In the genomic region with DNA sequence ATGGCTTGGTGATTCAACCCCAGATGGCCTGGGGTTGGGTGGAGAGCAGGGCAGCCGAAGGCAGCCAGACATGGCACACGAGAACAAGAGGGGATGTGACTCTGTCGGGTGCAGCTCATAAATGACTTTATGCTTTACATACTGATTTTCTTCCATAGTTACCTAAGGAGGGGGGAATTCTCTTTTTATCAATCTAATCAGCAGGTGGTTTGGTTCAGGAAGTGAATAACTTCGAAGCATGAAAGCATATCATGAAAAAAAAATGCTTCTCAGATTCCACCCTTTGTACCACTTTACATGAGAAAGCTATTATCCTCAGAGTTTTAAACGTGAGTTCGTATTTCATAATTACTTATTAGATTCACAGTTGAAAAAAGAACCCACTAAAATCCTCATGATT, we compare ENCODE assay signal across 22 cellular contexts.
A peak's percentile ranks its signal among the peaks of the same experiment; 100 is the strongest.
DNase-seq lines count a peak whose midpoint lies in the region; ATAC-seq and TF ChIP-seq lines count a peak whose summit lies in the region.
"Had no signal": no experiment of that assay in that cellular context is flagged by ENCODE, and none has a peak within 500 bp of the region (broad histone marks: within the 10 kb centered on the region; RNA-seq: fewer than 3 reads in every experiment).

No MANE protein-coding gene starts in this region.

- no peaks in the 10 kb centered on the region for H3K36me3 Mint-ChIP-seq in neural crest cell (ENCODE audit: low read depth)
- H3K36me3 Mint-ChIP-seq: CD8-positive, alpha-beta T cell; IgD-negative memory B cell had no signal

- H3K9me3 Mint-ChIP-seq in neural crest cell = peaks cover 5% of the 10 kb centered on the region
- H3K9me3 Mint-ChIP-seq: HFFc6 had no signal

- no peaks in the 10 kb centered on the region for H3K36me3 ChIP-seq in body of pancreas (replicated peaks in 1 of 2; ENCODE audit: insufficient read depth in 1 of 2, low read depth in 2 of 2)
- no peaks in the 10 kb centered on the region for H3K36me3 ChIP-seq in transverse colon
- H3K36me3 ChIP-seq: BLaER1 treated with 17β-estradiol and CSF1 and Interleukin-3, amounts not matched to agents 10 nM and 100 nM had no signal

- WGBS in body of pancreas, 2 donors = 55 to 65% methylated on average over 6 of the region's 6 CpGs
- 79 to 83% methylated on average over 4 to 6 of the region's 6 CpGs for WGBS in transverse colon (ENCODE audit: low coverage in 1 of 2), 2 donors

- TF ChIP-seq POLR2A in body of pancreas (IDR thresholded peaks at IDR 0.05) = no peak
- no peak for TF ChIP-seq POLR2A in transverse colon (IDR thresholded peaks at IDR 0.05)

- H3K9me3 ChIP-seq in body of pancreas = no peaks in the 10 kb centered on the region
- H3K9me3 ChIP-seq in transverse colon = peaks cover 0 to 3% of the 10 kb centered on the region in 2 donors

- no peaks in the 10 kb centered on the region for H3K27me3 ChIP-seq in body of pancreas
- H3K27me3 ChIP-seq in transverse colon = no peaks in the 10 kb centered on the region
- H3K27me3 ChIP-seq: BLaER1 treated with 17β-estradiol and CSF1 and Interleukin-3, amounts not matched to agents 10 nM and 100 nM had no signal

- intact Hi-C loops in body of pancreas (cut with DNase I) (no loop called here), transverse colon (cut with DNase I; ENCODE audit: low total_unique reads) (no loop called here)

- TF ChIP-seq CTCF in neural crest cell (conservative IDR thresholded peaks at IDR 0.05) (no peak), body of pancreas (IDR thresholded peaks at IDR 0.05) (no peak), transverse colon (IDR thresholded peaks at IDR 0.05) (no peak)

- H3K4me3 Mint-ChIP-seq in neural crest cell = no peak overlapping the region
- H3K4me3 Mint-ChIP-seq: B cell; CD8-positive, alpha-beta T cell; HFFc6; IgD-negative memory B cell had no signal

- H3K27ac ChIP-seq in body of pancreas (no peak overlapping the region), transverse colon (no peak overlapping the region)
- H3K27ac ChIP-seq: BLaER1 treated with 17β-estradiol and CSF1 and Interleukin-3, amounts not matched to agents 10 nM and 100 nM; HL-60 had no signal

- peaks cover 6% of the 10 kb centered on the region for H3K4me1 Mint-ChIP-seq in neural crest cell
- H3K4me1 Mint-ChIP-seq: B cell, IgD-negative memory B cell had no signal

- no peak for ATAC-seq in body of pancreas
- ATAC-seq: CD8-positive, alpha-beta T cell; HCT116; HepG2 had no signal

- H3K27ac Mint-ChIP-seq in neural crest cell (ENCODE audit: unreplicated experiment) = peak overlapping the region; percentile 50
- H3K27ac Mint-ChIP-seq: B cell; CD8-positive, alpha-beta T cell; HFFc6; IgD-negative memory B cell had no signal

- TF ChIP-seq EP300 in Ishikawa (IDR thresholded peaks at IDR 0.05; ENCODE audit: borderline replicate concordance) = peak; percentile 93
- TF ChIP-seq EP300 in transverse colon (IDR thresholded peaks at IDR 0.05; ENCODE audit: low read depth) = no peak

- in situ Hi-C loops in transverse colon (cut with MboI; ENCODE audit: low pct_ligation_motif_present in 1 of 4, low pct_unique_long_range_greater_than_20kb in 1 of 4, low sequenced_read_pairs in 3 of 4) = no loop called here

- DNase-seq in D341Med (ENCODE audit: low spot score) = peak; percentile 21
- peak; percentile 11 for DNase-seq in kidney tubule cell (ENCODE audit: low spot score)
- no peak for DNase-seq in neural crest cell (ENCODE audit: low read depth, low spot score)
- DNase-seq in hepatic stellate cell (ENCODE audit: low spot score) = no peak
- no peak for DNase-seq in body of pancreas
- no peak for DNase-seq in transverse colon
- DNase-seq: Calu3; CD8-positive, alpha-beta T cell; DMS 273 treated with DMSO at 0.1 percent for 48 hours; DMS53; DND-41; EL; GOT3; H7; HFFc6 had no signal

- H3K27me3 Mint-ChIP-seq in neural crest cell (ENCODE audit: low read depth) = no peaks in the 10 kb centered on the region
- H3K27me3 Mint-ChIP-seq: B cell, IgD-negative memory B cell had no signal

- H3K4me1 ChIP-seq in body of pancreas = no peaks in the 10 kb centered on the region
- H3K4me1 ChIP-seq in transverse colon = no peaks in the 10 kb centered on the region

- H3K4me3 ChIP-seq in body of pancreas (no peak overlapping the region), transverse colon (no peak overlapping the region)
- H3K4me3 ChIP-seq: BLaER1 treated with 17β-estradiol and CSF1 and Interleukin-3, amounts not matched to agents 10 nM and 100 nM had no signal

- TF ChIP-seq RAD21 in Ishikawa (IDR thresholded peaks at IDR 0.05; ENCODE audit: low read depth) = no peak

TF ChIP-seq in Ishikawa, 13 proteins besides CTCF, POLR2A, EP300 and RAD21:
- TF ChIP-seq NFIC (IDR thresholded peaks at IDR 0.05) (peak; percentile 76), ZBTB7A (IDR thresholded peaks at IDR 0.05; ENCODE audit: low read depth) (no peak), YY1 (IDR thresholded peaks at IDR 0.05; ENCODE audit: low read depth) (no peak), TCF12 (IDR thresholded peaks at IDR 0.05; ENCODE audit: low read depth) (peak; percentile 86), TAF1 (IDR thresholded peaks at IDR 0.05; ENCODE audit: low read depth) (no peak), EGR1 (IDR thresholded peaks at IDR 0.05) (no peak), FOXM1 (IDR thresholded peaks at IDR 0.05; ENCODE audit: borderline replicate concordance, low read depth) (peak; percentile 89), CREB1 (IDR thresholded peaks at IDR 0.05; ENCODE audit: low read depth) (no peak), TEAD4 (IDR thresholded peaks at IDR 0.05) (peak; percentile 87), CEBPB (IDR thresholded peaks at IDR 0.05) (peak; percentile 35; the same call in 1 of the 2 replicates)
- TF ChIP-seq, protein P1, sequence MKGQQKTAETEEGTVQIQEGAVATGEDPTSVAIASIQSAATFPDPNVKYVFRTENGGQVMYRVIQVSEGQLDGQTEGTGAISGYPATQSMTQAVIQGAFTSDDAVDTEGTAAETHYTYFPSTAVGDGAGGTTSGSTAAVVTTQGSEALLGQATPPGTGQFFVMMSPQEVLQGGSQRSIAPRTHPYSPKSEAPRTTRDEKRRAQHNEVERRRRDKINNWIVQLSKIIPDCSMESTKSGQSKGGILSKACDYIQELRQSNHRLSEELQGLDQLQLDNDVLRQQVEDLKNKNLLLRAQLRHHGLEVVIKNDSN (IDR thresholded peaks at IDR 0.05) = no peak
- TF ChIP-seq, protein P2, sequence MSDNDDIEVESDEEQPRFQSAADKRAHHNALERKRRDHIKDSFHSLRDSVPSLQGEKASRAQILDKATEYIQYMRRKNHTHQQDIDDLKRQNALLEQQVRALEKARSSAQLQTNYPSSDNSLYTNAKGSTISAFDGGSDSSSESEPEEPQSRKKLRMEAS (IDR thresholded peaks at IDR 0.05) = peak; percentile 33; the same call in 1 of the 2 replicates
- TF ChIP-seq, protein P3, sequence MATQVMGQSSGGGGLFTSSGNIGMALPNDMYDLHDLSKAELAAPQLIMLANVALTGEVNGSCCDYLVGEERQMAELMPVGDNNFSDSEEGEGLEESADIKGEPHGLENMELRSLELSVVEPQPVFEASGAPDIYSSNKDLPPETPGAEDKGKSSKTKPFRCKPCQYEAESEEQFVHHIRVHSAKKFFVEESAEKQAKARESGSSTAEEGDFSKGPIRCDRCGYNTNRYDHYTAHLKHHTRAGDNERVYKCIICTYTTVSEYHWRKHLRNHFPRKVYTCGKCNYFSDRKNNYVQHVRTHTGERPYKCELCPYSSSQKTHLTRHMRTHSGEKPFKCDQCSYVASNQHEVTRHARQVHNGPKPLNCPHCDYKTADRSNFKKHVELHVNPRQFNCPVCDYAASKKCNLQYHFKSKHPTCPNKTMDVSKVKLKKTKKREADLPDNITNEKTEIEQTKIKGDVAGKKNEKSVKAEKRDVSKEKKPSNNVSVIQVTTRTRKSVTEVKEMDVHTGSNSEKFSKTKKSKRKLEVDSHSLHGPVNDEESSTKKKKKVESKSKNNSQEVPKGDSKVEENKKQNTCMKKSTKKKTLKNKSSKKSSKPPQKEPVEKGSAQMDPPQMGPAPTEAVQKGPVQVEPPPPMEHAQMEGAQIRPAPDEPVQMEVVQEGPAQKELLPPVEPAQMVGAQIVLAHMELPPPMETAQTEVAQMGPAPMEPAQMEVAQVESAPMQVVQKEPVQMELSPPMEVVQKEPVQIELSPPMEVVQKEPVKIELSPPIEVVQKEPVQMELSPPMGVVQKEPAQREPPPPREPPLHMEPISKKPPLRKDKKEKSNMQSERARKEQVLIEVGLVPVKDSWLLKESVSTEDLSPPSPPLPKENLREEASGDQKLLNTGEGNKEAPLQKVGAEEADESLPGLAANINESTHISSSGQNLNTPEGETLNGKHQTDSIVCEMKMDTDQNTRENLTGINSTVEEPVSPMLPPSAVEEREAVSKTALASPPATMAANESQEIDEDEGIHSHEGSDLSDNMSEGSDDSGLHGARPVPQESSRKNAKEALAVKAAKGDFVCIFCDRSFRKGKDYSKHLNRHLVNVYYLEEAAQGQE (IDR thresholded peaks at IDR 0.05; ENCODE audit: low read depth) = no peak

Comparison
In these comparisons a context has a peak if more than half of its experiments do, and no peak if none do; other contexts are left out.
1. DNase-seq: peak in D341Med (single experiment) and kidney tubule cell (single experiment); none in neural crest cell (single experiment), hepatic stellate cell (single experiment), body of pancreas (0 of 4) and transverse colon (single experiment).